ENCODE assay signal across 28 cellular contexts in the genomic region with DNA sequence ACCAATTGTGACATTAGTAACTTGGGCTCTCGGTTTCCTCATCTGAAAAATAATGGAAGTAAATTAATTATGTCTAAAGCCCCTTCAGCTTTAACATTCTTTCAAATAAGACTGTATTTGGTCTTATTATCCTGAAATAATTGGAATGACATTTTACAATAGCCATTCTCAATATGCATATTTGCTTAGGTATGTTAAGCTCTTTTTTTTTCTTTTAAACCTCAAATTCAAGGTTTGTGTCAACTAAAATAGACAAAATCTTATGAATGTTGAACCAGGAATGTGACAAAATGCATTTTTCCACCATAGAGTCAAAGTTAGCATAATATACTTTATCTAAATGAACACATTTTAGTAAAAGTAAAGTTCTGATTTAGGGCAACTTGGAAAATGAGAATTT.
"Had no signal": no experiment of that assay in that cellular context is flagged by ENCODE, and none has a peak within 500 bp of the region (broad histone marks: within the 10 kb centered on the region; RNA-seq: fewer than 3 reads in every experiment).

No MANE protein-coding gene starts in this region.

- H3K9me3 Mint-ChIP-seq: activated CD4-positive, alpha-beta memory T cell treated with anti-CD3 and anti-CD28 coated beads for 36 hours; activated CD4-positive, alpha-beta T cell treated with anti-CD3 and anti-CD28 coated beads, Interleukin-2, amount 10 ng/mL, durations not matched to agents 24 days and 14 days; activated naive CD4-positive, alpha-beta T cell treated with anti-CD3 and anti-CD28 coated beads for 36 hours; activated naive CD4-positive, alpha-beta T cell treated with anti-CD3 and anti-CD28 coated beads, Interleukin-2, amount 50 U/mL, for 24 hours; activated naive CD8-positive, alpha-beta T cell treated with anti-CD3 and anti-CD28 coated beads for 36 hours; activated naive CD8-positive, alpha-beta T cell treated with anti-CD3 and anti-CD28 coated beads, Interleukin-2, amount 50 U/mL, for 24 hours; activated T-helper 1 cell treated with anti-CD3 and anti-CD28 coated beads, Interleukin-12 subunit alpha, Interleukin-12 subunit beta, Interleukin-2, Interleukin-4 antibody, amounts not matched to agents 30 ng/mL and 10 ng/mL and 1 ng/mL, durations not matched to agents 14 hours and 24 hours and 36 hours; activated T-helper 2 cell treated with anti-CD3 and anti-CD28 coated beads, Interferon-gamma antibody, Interleukin-2, Interleukin-4, amounts not matched to agents 10 μg/mL and 5 μg/mL and 100 μg/mL, durations not matched to agents 14 hours and 24 hours and 36 hours had no signal

- H3K4me1 Mint-ChIP-seq: activated CD4-positive, alpha-beta T cell treated with anti-CD3 and anti-CD28 coated beads for 36 hours; activated CD4-positive, alpha-beta T cell treated with anti-CD3 and anti-CD28 coated beads, Interleukin-2, amount 10 ng/mL, durations not matched to agents 24 days and 14 days; activated CD8-positive, alpha-beta memory T cell treated with anti-CD3 and anti-CD28 coated beads, Interleukin-2, amount 10 ng/mL, durations not matched to agents 7 days and 5 days; activated naive CD4-positive, alpha-beta T cell treated with anti-CD3 and anti-CD28 coated beads, Interleukin-2, amount 50 U/mL, for 24 hours; activated naive CD8-positive, alpha-beta T cell treated with anti-CD3 and anti-CD28 coated beads for 36 hours; activated naive CD8-positive, alpha-beta T cell treated with anti-CD3 and anti-CD28 coated beads, Interleukin-2, amount 50 U/mL, for 24 hours; endodermal cell had no signal

- H3K36me3 Mint-ChIP-seq: activated CD4-positive, alpha-beta memory T cell treated with anti-CD3 and anti-CD28 coated beads for 36 hours; activated CD8-positive, alpha-beta memory T cell treated with anti-CD3 and anti-CD28 coated beads, Interleukin-2, amount 10 ng/mL, durations not matched to agents 7 days and 5 days; activated naive CD8-positive, alpha-beta T cell treated with anti-CD3 and anti-CD28 coated beads for 36 hours had no signal

- H3K27me3 ChIP-seq: ascending aorta, body of pancreas had no signal

- H3K4me3 Mint-ChIP-seq: activated CD4-positive, alpha-beta memory T cell treated with anti-CD3 and anti-CD28 coated beads for 36 hours; activated CD4-positive, alpha-beta T cell treated with anti-CD3 and anti-CD28 coated beads for 36 hours; activated CD4-positive, alpha-beta T cell treated with anti-CD3 and anti-CD28 coated beads, Interleukin-2, amount 10 ng/mL, durations not matched to agents 24 days and 14 days; activated CD8-positive, alpha-beta memory T cell treated with anti-CD3 and anti-CD28 coated beads, Interleukin-2, amount 10 ng/mL, durations not matched to agents 7 days and 5 days; activated CD8-positive, alpha-beta T cell treated with anti-CD3 and anti-CD28 coated beads, Interleukin-2, amount 10 ng/mL, durations not matched to agents 7 days and 5 days; activated naive CD4-positive, alpha-beta T cell treated with anti-CD3 and anti-CD28 coated beads for 36 hours; activated naive CD4-positive, alpha-beta T cell treated with anti-CD3 and anti-CD28 coated beads, Interleukin-2, amount 50 U/mL, for 24 hours; activated naive CD8-positive, alpha-beta T cell treated with anti-CD3 and anti-CD28 coated beads for 36 hours; activated naive CD8-positive, alpha-beta T cell treated with anti-CD3 and anti-CD28 coated beads, Interleukin-2, amount 50 U/mL, for 24 hours; activated T-helper 1 cell treated with anti-CD3 and anti-CD28 coated beads, Interleukin-12 subunit alpha, Interleukin-12 subunit beta, Interleukin-2, Interleukin-4 antibody, amounts not matched to agents 30 ng/mL and 10 ng/mL and 1 ng/mL, durations not matched to agents 14 hours and 24 hours and 36 hours; endodermal cell had no signal

- ATAC-seq: activated CD4-positive, alpha-beta T cell treated with anti-CD3 and anti-CD28 coated beads for 36 hours; activated CD8-positive, alpha-beta memory T cell treated with anti-CD3 and anti-CD28 coated beads, Interleukin-2, amount 10 ng/mL, durations not matched to agents 7 days and 5 days; activated CD8-positive, alpha-beta T cell treated with anti-CD3 and anti-CD28 coated beads, Interleukin-2, amount 10 ng/mL, durations not matched to agents 7 days and 5 days; activated naive CD8-positive, alpha-beta T cell treated with anti-CD3 and anti-CD28 coated beads, Interleukin-2, amount 50 U/mL, for 24 hours; body of pancreas; esophagus mucosa had no signal

- DNase-seq: activated CD4-positive, alpha-beta memory T cell treated with anti-CD3 and anti-CD28 coated beads for 36 hours; activated CD4-positive, alpha-beta T cell treated with anti-CD3 and anti-CD28 coated beads for 36 hours; activated CD4-positive, alpha-beta T cell treated with anti-CD3 and anti-CD28 coated beads, Interleukin-2, amount 10 ng/mL, durations not matched to agents 24 days and 14 days; activated CD4-positive, CD25-positive, alpha-beta regulatory T cell; activated CD4-positive, CD25-positive, alpha-beta regulatory T cell treated with anti-CD3 and anti-CD28 coated beads, Interleukin-2, amount 50 U/mL, for 72 hours; activated CD8-positive, alpha-beta memory T cell treated with anti-CD3 and anti-CD28 coated beads, Interleukin-2, amount 10 ng/mL, durations not matched to agents 7 days and 5 days; activated CD8-positive, alpha-beta memory T cell treated with anti-CD3 and anti-CD28 coated beads, Interleukin-2, amount 50 U/mL, for 4 hours; activated CD8-positive, alpha-beta T cell treated with anti-CD3 and anti-CD28 coated beads, Interleukin-2, amount 10 ng/mL, durations not matched to agents 7 days and 5 days; activated effector memory CD4-positive, alpha-beta T cell treated with anti-CD3 and anti-CD28 coated beads, Interleukin-2, amount 50 U/mL, for 16 hours; activated naive CD4-positive, alpha-beta T cell treated with anti-CD3 and anti-CD28 coated beads for 36 hours; activated naive CD8-positive, alpha-beta T cell treated with anti-CD3 and anti-CD28 coated beads for 36 hours; activated naive CD8-positive, alpha-beta T cell treated with anti-CD3 and anti-CD28 coated beads, Interleukin-2, amount 50 U/mL, for 24 hours; activated T-cell treated with anti-CD3 and anti-CD28 coated beads, Interleukin-2, amount 50 U/mL, for 1 hour; activated T-cell treated with anti-CD3 and anti-CD28 coated beads, Interleukin-2, amount 50 U/mL, for 48 hours; body of pancreas; cortex of kidney; effector memory CD4-positive, alpha-beta T cell; endodermal cell; foreskin fibroblast; head of caudate nucleus; T-helper 2 cell had no signal

- H3K27ac ChIP-seq: ascending aorta, body of pancreas had no signal

- H3K9me3 ChIP-seq: ascending aorta, body of pancreas had no signal

- H3K4me3 ChIP-seq: ascending aorta, body of pancreas had no signal

- FAIRE-seq: colon, frontal cortex had no signal

- H3K36me3 ChIP-seq: ascending aorta had no signal

- H3K4me1 ChIP-seq: ascending aorta, body of pancreas had no signal

- H3K27ac Mint-ChIP-seq: activated CD4-positive, alpha-beta memory T cell treated with anti-CD3 and anti-CD28 coated beads for 36 hours; activated CD4-positive, alpha-beta T cell treated with anti-CD3 and anti-CD28 coated beads for 36 hours; activated CD4-positive, alpha-beta T cell treated with anti-CD3 and anti-CD28 coated beads, Interleukin-2, amount 10 ng/mL, durations not matched to agents 24 days and 14 days; activated CD8-positive, alpha-beta memory T cell treated with anti-CD3 and anti-CD28 coated beads, Interleukin-2, amount 10 ng/mL, durations not matched to agents 7 days and 5 days; activated CD8-positive, alpha-beta T cell treated with anti-CD3 and anti-CD28 coated beads, Interleukin-2, amount 10 ng/mL, durations not matched to agents 7 days and 5 days; activated naive CD4-positive, alpha-beta T cell treated with anti-CD3 and anti-CD28 coated beads for 36 hours; activated naive CD4-positive, alpha-beta T cell treated with anti-CD3 and anti-CD28 coated beads, Interleukin-2, amount 50 U/mL, for 24 hours; activated naive CD8-positive, alpha-beta T cell treated with anti-CD3 and anti-CD28 coated beads for 36 hours; activated naive CD8-positive, alpha-beta T cell treated with anti-CD3 and anti-CD28 coated beads, Interleukin-2, amount 50 U/mL, for 24 hours; activated T-helper 1 cell treated with anti-CD3 and anti-CD28 coated beads, Interleukin-12 subunit alpha, Interleukin-12 subunit beta, Interleukin-2, Interleukin-4 antibody, amounts not matched to agents 30 ng/mL and 10 ng/mL and 1 ng/mL, durations not matched to agents 14 hours and 24 hours and 36 hours; activated T-helper 2 cell treated with anti-CD3 and anti-CD28 coated beads, Interferon-gamma antibody, Interleukin-2, Interleukin-4, amounts not matched to agents 10 μg/mL and 5 μg/mL and 100 μg/mL, durations not matched to agents 14 hours and 24 hours and 36 hours; endodermal cell had no signal
